Comparison of ENCODE assay signal across 14 cellular contexts in the genomic region with DNA sequence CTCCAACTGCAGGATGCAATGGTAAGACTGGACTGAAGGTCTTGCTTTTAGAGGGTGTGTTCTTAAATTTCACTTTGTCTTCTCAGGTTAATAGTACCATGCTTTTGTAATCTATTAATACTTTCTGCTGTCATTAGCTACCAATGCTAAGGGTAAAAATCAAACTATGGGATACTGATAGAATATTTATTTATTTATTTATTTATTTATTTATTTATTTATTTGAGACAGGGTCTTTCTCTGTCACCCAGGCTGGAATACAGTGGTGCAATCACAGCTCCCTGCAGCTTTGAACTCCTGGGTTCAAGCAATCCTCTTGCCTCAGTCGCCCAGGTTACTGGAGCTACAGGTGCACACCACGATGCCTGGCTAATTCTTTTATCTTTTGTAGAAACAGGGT.
DNase-seq lines count a peak whose midpoint lies in the region; ATAC-seq and TF ChIP-seq lines count a peak whose summit lies in the region.
"Had no signal": no experiment of that assay in that cellular context is flagged by ENCODE, and none has a peak within 500 bp of the region (broad histone marks: within the 10 kb centered on the region; RNA-seq: fewer than 3 reads in every experiment).

No MANE protein-coding gene starts in this region.

- H3K27ac ChIP-seq in HEK293 (ENCODE audit: extremely low read depth, low read depth, low read length), result no peak overlapping the region
- peak overlapping the region; percentile 95 for H3K27ac ChIP-seq in RWPE1
- H3K27ac ChIP-seq in esophagus (ENCODE audit: low read depth in 2 of 2, low read length in 1 of 2), result peak overlapping the region; percentile 58 to 79

- POLR2A ChIA-PET in HEK293 (lab: Yijun Ruan, JAX) (no interaction called here), RWPE1 (lab: Yijun Ruan, JAX; ENCODE audit: low non-redundant PET) (no interaction called here)

- no peak for TF ChIP-seq CTCF in HEK293 (tag by site-specific recombination; IDR thresholded peaks at IDR 0.05)
- no peak for TF ChIP-seq CTCF in RWPE1 (conservative IDR thresholded peaks at IDR 0.05; ENCODE audit: low read depth)
- no peak for TF ChIP-seq CTCF in osteocyte (IDR thresholded peaks at IDR 0.05)

- H3K9me3 ChIP-seq in HEK293 (ENCODE audit: control insufficient read depth, insufficient read depth, low read depth, low read length), result no peaks in the 10 kb centered on the region
- H3K9me3 ChIP-seq in esophagus (ENCODE audit: control insufficient read depth in 2 of 2, insufficient read depth in 1 of 2, low read depth in 1 of 2, low read length in 1 of 2), result no peaks in the 10 kb centered on the region

- no peaks in the 10 kb centered on the region for H3K9me3 Mint-ChIP-seq in osteocyte (ENCODE audit: unreplicated experiment)

- H3K4me3 Mint-ChIP-seq in osteocyte (ENCODE audit: unreplicated experiment), result peak overlapping the region; percentile 46
- H3K4me3 Mint-ChIP-seq: CD8-positive, alpha-beta memory T cell; IgD-negative memory B cell had no signal

- H3K27me3 ChIP-seq in esophagus (ENCODE audit: control insufficient read depth in 1 of 2, insufficient read depth in 2 of 2, low read length in 2 of 2), result peaks cover 0 to 2% of the 10 kb centered on the region in 2 donors

- H3K27ac Mint-ChIP-seq in osteocyte (ENCODE audit: unreplicated experiment), result peak overlapping the region; percentile 98
- H3K27ac Mint-ChIP-seq: CD8-positive, alpha-beta memory T cell; IgD-negative memory B cell had no signal

- H3K36me3 ChIP-seq in HEK293 (ENCODE audit: control insufficient read depth in 2 of 2, insufficient read depth in 1 of 2, low read length in 2 of 2) (no peaks in the 10 kb centered on the region), esophagus (ENCODE audit: control insufficient read depth in 2 of 2, insufficient read depth in 2 of 2, low read length in 1 of 2) (no peaks in the 10 kb centered on the region)

- 89 to 91% methylated on average over 2 of the region's 2 CpGs for WGBS in esophagus, 2 donors

- ATAC-seq in HG03175 (IDR thresholded peaks at IDR 0.05; ENCODE audit: unreplicated experiment), result no peak
- no peak for ATAC-seq in HG03139 (IDR thresholded peaks at IDR 0.05; ENCODE audit: unreplicated experiment)

- DNase-seq in RWPE1 (ENCODE audit: low spot score), result no peak
- DNase-seq in osteocyte (ENCODE audit: extremely low spot score, unreplicated experiment), result no peak
- no peak for DNase-seq in nucleus accumbens (lab: John Stamatoyannopoulos, UW)
- no peak for DNase-seq in NCI-H2107 treated with DMSO at 0.1 percent for 48 hours (lab: John Stamatoyannopoulos, UW; ENCODE audit: unreplicated experiment)
- DNase-seq: CD8-positive, alpha-beta memory T cell; MV-4-11; NCI-H1417 treated with DMSO at 0.1 percent for 48 hours; NCI-H2029; NCI-H510A treated with DMSO at 0.1 percent for 48 hours had no signal

- peaks cover 2% of the 10 kb centered on the region for H3K36me3 Mint-ChIP-seq in osteocyte (ENCODE audit: unreplicated experiment)

- CTCF ChIA-PET in HEK293 (lab: Yijun Ruan, JAX), result no interaction called here
- CTCF ChIA-PET in RWPE1 (lab: Yijun Ruan, JAX), result no interaction called here

- H3K4me3 ChIP-seq in HEK293 (ENCODE audit: low read depth, low read length) (no peak overlapping the region), esophagus (ENCODE audit: low read depth in 1 of 2, low read length in 2 of 2) (no peak overlapping the region)

- H3K4me1 Mint-ChIP-seq in osteocyte (ENCODE audit: unreplicated experiment), result peaks cover 11% of the 10 kb centered on the region
- H3K4me1 Mint-ChIP-seq: IgD-negative memory B cell had no signal

- H3K27me3 Mint-ChIP-seq in osteocyte (ENCODE audit: unreplicated experiment), result peaks cover 2% of the 10 kb centered on the region
- H3K27me3 Mint-ChIP-seq: CD8-positive, alpha-beta memory T cell had no signal

- H3K4me1 ChIP-seq in HEK293 (ENCODE audit: control insufficient read depth, insufficient read depth, low read length), result no peaks in the 10 kb centered on the region
- peaks cover 0 to 4% of the 10 kb centered on the region in 2 donors for H3K4me1 ChIP-seq in esophagus (ENCODE audit: control insufficient read depth in 2 of 2, insufficient read depth in 2 of 2, low read length in 1 of 2)

TF ChIP-seq in HEK293, 187 proteins besides CTCF, POLR2A, EP300 and RAD21:
- TF ChIP-seq, protein P1, sequence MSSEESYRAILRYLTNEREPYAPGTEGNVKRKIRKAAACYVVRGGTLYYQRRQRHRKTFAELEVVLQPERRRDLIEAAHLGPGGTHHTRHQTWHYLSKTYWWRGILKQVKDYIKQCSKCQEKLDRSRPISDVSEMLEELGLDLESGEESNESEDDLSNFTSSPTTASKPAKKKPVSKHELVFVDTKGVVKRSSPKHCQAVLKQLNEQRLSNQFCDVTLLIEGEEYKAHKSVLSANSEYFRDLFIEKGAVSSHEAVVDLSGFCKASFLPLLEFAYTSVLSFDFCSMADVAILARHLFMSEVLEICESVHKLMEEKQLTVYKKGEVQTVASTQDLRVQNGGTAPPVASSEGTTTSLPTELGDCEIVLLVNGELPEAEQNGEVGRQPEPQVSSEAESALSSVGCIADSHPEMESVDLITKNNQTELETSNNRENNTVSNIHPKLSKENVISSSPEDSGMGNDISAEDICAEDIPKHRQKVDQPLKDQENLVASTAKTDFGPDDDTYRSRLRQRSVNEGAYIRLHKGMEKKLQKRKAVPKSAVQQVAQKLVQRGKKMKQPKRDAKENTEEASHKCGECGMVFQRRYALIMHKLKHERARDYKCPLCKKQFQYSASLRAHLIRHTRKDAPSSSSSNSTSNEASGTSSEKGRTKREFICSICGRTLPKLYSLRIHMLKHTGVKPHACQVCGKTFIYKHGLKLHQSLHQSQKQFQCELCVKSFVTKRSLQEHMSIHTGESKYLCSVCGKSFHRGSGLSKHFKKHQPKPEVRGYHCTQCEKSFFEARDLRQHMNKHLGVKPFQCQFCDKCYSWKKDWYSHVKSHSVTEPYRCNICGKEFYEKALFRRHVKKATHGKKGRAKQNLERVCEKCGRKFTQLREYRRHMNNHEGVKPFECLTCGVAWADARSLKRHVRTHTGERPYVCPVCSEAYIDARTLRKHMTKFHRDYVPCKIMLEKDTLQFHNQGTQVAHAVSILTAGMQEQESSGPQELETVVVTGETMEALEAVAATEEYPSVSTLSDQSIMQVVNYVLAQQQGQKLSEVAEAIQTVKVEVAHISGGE (tag by site-specific recombination; conservative IDR thresholded peaks at IDR 0.05; ENCODE audit: low read depth), result peak; percentile 25; the same call in 1 of the 2 replicates
- peak; percentile 41 for TF ChIP-seq ZNF555 (tag by site-specific recombination; conservative IDR thresholded peaks at IDR 0.05)
- peak; percentile 43; the same call in 1 of the 2 replicates for TF ChIP-seq ZNF623 (tag by site-specific recombination; IDR thresholded peaks at IDR 0.05)
- TF ChIP-seq ZNF426 (tag by site-specific recombination; IDR thresholded peaks at IDR 0.05), result peak; percentile 47
- TF ChIP-seq ZNF394 (tag by site-specific recombination; IDR thresholded peaks at IDR 0.05; ENCODE audit: borderline replicate concordance), result peak; percentile 46; the same call in 1 of the 2 replicates
- TF ChIP-seq, protein P2, sequence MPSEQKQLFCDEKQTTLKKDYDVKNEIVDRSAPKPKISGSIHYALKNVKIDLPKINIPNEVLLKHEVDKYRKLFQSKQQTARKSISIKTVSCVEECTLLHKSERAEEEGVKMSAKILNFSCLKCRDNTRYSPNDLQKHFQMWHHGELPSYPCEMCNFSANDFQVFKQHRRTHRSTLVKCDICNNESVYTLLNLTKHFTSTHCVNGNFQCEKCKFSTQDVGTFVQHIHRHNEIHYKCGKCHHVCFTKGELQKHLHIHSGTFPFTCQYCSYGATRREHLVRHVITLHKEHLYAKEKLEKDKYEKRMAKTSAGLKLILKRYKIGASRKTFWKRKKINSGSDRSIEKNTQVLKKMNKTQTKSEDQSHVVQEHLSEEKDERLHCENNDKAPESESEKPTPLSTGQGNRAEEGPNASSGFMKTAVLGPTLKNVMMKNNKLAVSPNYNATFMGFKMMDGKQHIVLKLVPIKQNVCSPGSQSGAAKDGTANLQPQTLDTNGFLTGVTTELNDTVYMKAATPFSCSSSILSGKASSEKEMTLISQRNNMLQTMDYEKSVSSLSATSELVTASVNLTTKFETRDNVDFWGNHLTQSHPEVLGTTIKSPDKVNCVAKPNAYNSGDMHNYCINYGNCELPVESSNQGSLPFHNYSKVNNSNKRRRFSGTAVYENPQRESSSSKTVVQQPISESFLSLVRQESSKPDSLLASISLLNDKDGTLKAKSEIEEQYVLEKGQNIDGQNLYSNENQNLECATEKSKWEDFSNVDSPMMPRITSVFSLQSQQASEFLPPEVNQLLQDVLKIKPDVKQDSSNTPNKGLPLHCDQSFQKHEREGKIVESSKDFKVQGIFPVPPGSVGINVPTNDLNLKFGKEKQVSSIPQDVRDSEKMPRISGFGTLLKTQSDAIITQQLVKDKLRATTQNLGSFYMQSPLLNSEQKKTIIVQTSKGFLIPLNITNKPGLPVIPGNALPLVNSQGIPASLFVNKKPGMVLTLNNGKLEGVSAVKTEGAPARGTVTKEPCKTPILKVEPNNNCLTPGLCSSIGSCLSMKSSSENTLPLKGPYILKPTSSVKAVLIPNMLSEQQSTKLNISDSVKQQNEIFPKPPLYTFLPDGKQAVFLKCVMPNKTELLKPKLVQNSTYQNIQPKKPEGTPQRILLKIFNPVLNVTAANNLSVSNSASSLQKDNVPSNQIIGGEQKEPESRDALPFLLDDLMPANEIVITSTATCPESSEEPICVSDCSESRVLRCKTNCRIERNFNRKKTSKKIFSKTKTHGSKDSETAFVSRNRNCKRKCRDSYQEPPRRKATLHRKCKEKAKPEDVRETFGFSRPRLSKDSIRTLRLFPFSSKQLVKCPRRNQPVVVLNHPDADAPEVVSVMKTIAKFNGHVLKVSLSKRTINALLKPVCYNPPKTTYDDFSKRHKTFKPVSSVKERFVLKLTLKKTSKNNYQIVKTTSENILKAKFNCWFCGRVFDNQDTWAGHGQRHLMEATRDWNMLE (tag by site-specific recombination; conservative IDR thresholded peaks at IDR 0.05; ENCODE audit: low read depth), result peak; percentile 63; the same call in 1 of the 2 replicates
- no peak for TF ChIP-seq BCL11B (tag by site-specific recombination; IDR thresholded peaks at IDR 0.05; ENCODE audit: low read depth)
- TF ChIP-seq ZNF121 (tag by site-specific recombination; IDR thresholded peaks at IDR 0.05), result no peak
- no peak for TF ChIP-seq ZNF701 (tag by site-specific recombination; IDR thresholded peaks at IDR 0.05)
